9 cellular contexts compared by ENCODE assay signal in genomic region chr1:167052389-167052788, GRCh38. TPM values are rescaled to one million over a fixed set of nuclear protein-coding genes. Genes with fewer than 3 reads are reported as not detected.
DNase-seq lines count a peak whose midpoint lies in the region; ATAC-seq, FAIRE-seq and TF ChIP-seq lines count a peak whose summit lies in the region.
"Had no signal": no experiment of that assay in that cellular context is flagged by ENCODE, and none has a peak within 500 bp of the region (broad histone marks: within the 10 kb centered on the region; RNA-seq: fewer than 3 reads in every experiment).

No MANE protein-coding gene starts in this region.

- FAIRE-seq in urothelium cell line (lab: Jason Lieb, UNC) = no peak

- ATAC-seq in activated naive CD8-positive, alpha-beta T cell treated with anti-CD3 and anti-CD28 coated beads, Interleukin-2, amount 10 ng/mL, durations not matched to agents 7 days and 5 days (ENCODE audit: low read depth) = no peak
- ATAC-seq in activated naive CD8-positive, alpha-beta T cell treated with anti-CD3 and anti-CD28 coated beads, Interleukin-2, amount 50 U/mL, for 24 hours = no peak
- ATAC-seq in heart right ventricle = peak in 2 of 8 donors; percentile 24 to 39
- ATAC-seq in GM18505 (IDR thresholded peaks at IDR 0.05; ENCODE audit: unreplicated experiment) = no peak
- ATAC-seq in GM21576 (IDR thresholded peaks at IDR 0.05; ENCODE audit: unreplicated experiment) = no peak
- ATAC-seq: gastrocnemius medialis had no signal

- H3K36me3 ChIP-seq in heart right ventricle = no peaks in the 10 kb centered on the region
- H3K36me3 ChIP-seq: gastrocnemius medialis had no signal

- 72 to 73% methylated on average over 8 of the region's 8 CpGs for WGBS in heart right ventricle, 2 donors

- peaks cover 17% of the 10 kb centered on the region for H3K4me1 Mint-ChIP-seq in activated naive CD8-positive, alpha-beta T cell treated with anti-CD3 and anti-CD28 coated beads, Interleukin-2, amount 10 ng/mL, durations not matched to agents 7 days and 5 days
- H3K4me1 Mint-ChIP-seq in activated naive CD8-positive, alpha-beta T cell treated with anti-CD3 and anti-CD28 coated beads, Interleukin-2, amount 50 U/mL, for 24 hours = no peaks in the 10 kb centered on the region

- no peak overlapping the region for H3K4me3 ChIP-seq in heart right ventricle
- H3K4me3 ChIP-seq: gastrocnemius medialis had no signal

- H3K4me1 ChIP-seq in heart right ventricle = no peaks in the 10 kb centered on the region
- H3K4me1 ChIP-seq: gastrocnemius medialis had no signal

- H3K27ac ChIP-seq in heart right ventricle = no peak overlapping the region
- H3K27ac ChIP-seq: gastrocnemius medialis had no signal

- POLR2A ChIA-PET in activated naive CD8-positive, alpha-beta T cell treated with anti-CD3 and anti-CD28 coated beads, Interleukin-2, amount 10 ng/mL, durations not matched to agents 7 days and 5 days (lab: Charles Lee) = no interaction called here

- no peak for DNase-seq in activated naive CD8-positive, alpha-beta T cell treated with anti-CD3 and anti-CD28 coated beads, Interleukin-2, amount 10 ng/mL, durations not matched to agents 7 days and 5 days
- no peak for DNase-seq in activated naive CD8-positive, alpha-beta T cell treated with anti-CD3 and anti-CD28 coated beads, Interleukin-2, amount 50 U/mL, for 24 hours
- DNase-seq in RPMI7951 (ENCODE audit: low read depth) (peak; percentile 10), heart right ventricle (no peak), urothelium cell line (ENCODE audit: low spot score) (peak; percentile 43), NCI-H2029 (lab: John Stamatoyannopoulos, UW) (no peak)
- DNase-seq: gastrocnemius medialis had no signal

- peak in 7 of 9 donors; percentile 27 to 48 (median 40) for TF ChIP-seq CTCF in heart right ventricle (IDR thresholded peaks at IDR 0.05)

- peak overlapping the region; percentile 71 for H3K27ac Mint-ChIP-seq in activated naive CD8-positive, alpha-beta T cell treated with anti-CD3 and anti-CD28 coated beads, Interleukin-2, amount 10 ng/mL, durations not matched to agents 7 days and 5 days
- H3K27ac Mint-ChIP-seq in activated naive CD8-positive, alpha-beta T cell treated with anti-CD3 and anti-CD28 coated beads, Interleukin-2, amount 50 U/mL, for 24 hours = no peak overlapping the region

- H3K4me3 Mint-ChIP-seq in activated naive CD8-positive, alpha-beta T cell treated with anti-CD3 and anti-CD28 coated beads, Interleukin-2, amount 10 ng/mL, durations not matched to agents 7 days and 5 days = no peak overlapping the region
- no peak overlapping the region for H3K4me3 Mint-ChIP-seq in activated naive CD8-positive, alpha-beta T cell treated with anti-CD3 and anti-CD28 coated beads, Interleukin-2, amount 50 U/mL, for 24 hours

- TF ChIP-seq POLR2A in GM18505 (IDR thresholded peaks at IDR 0.05; ENCODE audit: borderline replicate concordance, extremely low read depth, insufficient read depth, insufficient read length) = no peak

- H3K27me3 ChIP-seq in heart right ventricle = peaks cover 0 to 6% (median 3%) of the 10 kb centered on the region in 7 donors
- H3K27me3 ChIP-seq: gastrocnemius medialis had no signal

- intact Hi-C loops in heart right ventricle (cut with DNase I) = loop anchor here in 2 of 10 donors (10.0 kb wide), 1 partner anchor 78 kb away; the partner anchor contains the start of gene ILDR2 (in 2 of the 2)

- H3K9me3 Mint-ChIP-seq in activated naive CD8-positive, alpha-beta T cell treated with anti-CD3 and anti-CD28 coated beads, Interleukin-2, amount 10 ng/mL, durations not matched to agents 7 days and 5 days = no peaks in the 10 kb centered on the region
- H3K9me3 Mint-ChIP-seq in activated naive CD8-positive, alpha-beta T cell treated with anti-CD3 and anti-CD28 coated beads, Interleukin-2, amount 50 U/mL, for 24 hours = no peaks in the 10 kb centered on the region

- H3K27me3 Mint-ChIP-seq in activated naive CD8-positive, alpha-beta T cell treated with anti-CD3 and anti-CD28 coated beads, Interleukin-2, amount 10 ng/mL, durations not matched to agents 7 days and 5 days = peaks cover 3% of the 10 kb centered on the region
- no peaks in the 10 kb centered on the region for H3K27me3 Mint-ChIP-seq in activated naive CD8-positive, alpha-beta T cell treated with anti-CD3 and anti-CD28 coated beads, Interleukin-2, amount 50 U/mL, for 24 hours

- no peaks in the 10 kb centered on the region for H3K9me3 ChIP-seq in heart right ventricle
- H3K9me3 ChIP-seq: gastrocnemius medialis had no signal

- H3K36me3 Mint-ChIP-seq in activated naive CD8-positive, alpha-beta T cell treated with anti-CD3 and anti-CD28 coated beads, Interleukin-2, amount 10 ng/mL, durations not matched to agents 7 days and 5 days = no peaks in the 10 kb centered on the region
- no peaks in the 10 kb centered on the region for H3K36me3 Mint-ChIP-seq in activated naive CD8-positive, alpha-beta T cell treated with anti-CD3 and anti-CD28 coated beads, Interleukin-2, amount 50 U/mL, for 24 hours (ENCODE audit: low read depth)

RNA-seq across cellular contexts. Expression of gene GPA33, which starts 37.8 kb away (rescaled TPM):
- 1 to 10 TPM; 3.0 TPM for total RNA-seq in activated naive CD8-positive, alpha-beta T cell treated with anti-CD3 and anti-CD28 coated beads, Interleukin-2, amount 10 ng/mL, durations not matched to agents 7 days and 5 days
- 0.36 and 0.68 TPM in 2 replicates for total RNA-seq in RPMI7951 (2014; rRNA removed; shearing (Covaris generic))
- total RNA-seq in heart right ventricle = 1 to 10 TPM in 7 of 10 donors, under 1 TPM in 2, not detected in 1; 0.15 to 5.8 (median 2.1) TPM
- under 1 TPM; 0.16 to 0.29 TPM for polyA plus RNA-seq in heart right ventricle

RNA-seq across cellular contexts. Expression of gene STYXL2, which starts 41.5 kb away (rescaled TPM):
- not detected for total RNA-seq in activated naive CD8-positive, alpha-beta T cell treated with anti-CD3 and anti-CD28 coated beads, Interleukin-2, amount 10 ng/mL, durations not matched to agents 7 days and 5 days
- 0.10 and 0.36 TPM in 2 replicates for total RNA-seq in RPMI7951 (2014; rRNA removed; shearing (Covaris generic))
- 100 to 1,000 TPM; 102 to 638 (median 243) TPM for total RNA-seq in heart right ventricle
- polyA plus RNA-seq in heart right ventricle = 10 to 100 TPM; 32.4 to 53.3 TPM

Comparison
In these comparisons a context has a peak if more than half of its experiments do, and no peak if none do; other contexts are left out.
1. DNase-seq: peak in RPMI7951 (single experiment) and urothelium cell line (single experiment); none in activated naive CD8-positive, alpha-beta T cell treated with anti-CD3 and anti-CD28 coated beads, Interleukin-2, amount 10 ng/mL, durations not matched to agents 7 days and 5 days (single experiment), activated naive CD8-positive, alpha-beta T cell treated with anti-CD3 and anti-CD28 coated beads, Interleukin-2, amount 50 U/mL, for 24 hours (single experiment), heart right ventricle (0 of 2) and NCI-H2029 (single experiment).
2. RNA of gene STYXL2, which starts 41.5 kb away (total RNA-seq): 102 to 638 TPM in heart right ventricle; 0.10 to 0.36 TPM in RPMI7951 and not detected in activated naive CD8-positive, alpha-beta T cell treated with anti-CD3 and anti-CD28 coated beads, Interleukin-2, amount 10 ng/mL, durations not matched to agents 7 days and 5 days; every median in the first group is over 10 times any median in the second.